20 cellular contexts compared by ENCODE assay signal in genomic region chr4:165763640-165764039, GRCh38.
"Had no signal": no experiment of that assay in that cellular context is flagged by ENCODE, and none has a peak within 500 bp of the region (broad histone marks: within the 10 kb centered on the region; RNA-seq: fewer than 3 reads in every experiment).

No MANE protein-coding gene starts in this region.

- H3K27me3 ChIP-seq: ascending aorta, foreskin keratinocyte, sigmoid colon had no signal

- DNase-seq: activated CD4-positive, alpha-beta T cell treated with anti-CD3 and anti-CD28 coated beads, Interleukin-2, amount 50 U/mL, for 48 hours; activated naive CD4-positive, alpha-beta T cell treated with anti-CD3 and anti-CD28 coated beads for 36 hours; activated naive CD8-positive, alpha-beta T cell treated with anti-CD3 and anti-CD28 coated beads, Interleukin-2, amount 50 U/mL, for 24 hours; activated T-cell treated with anti-CD3 and anti-CD28 coated beads, Interleukin-2, amount 50 U/mL, for 1 hour; head of caudate nucleus; left ventricle myocardium inferior; mesendoderm; nucleus accumbens; sigmoid colon; stimulated activated CD4-positive, alpha-beta T cell treated with anti-CD3 and anti-CD28 coated beads, Interleukin-1b, Interleukin-23, amount 100 ng/mL, for 48 hours; stimulated activated naive CD8-positive, alpha-beta T cell treated with anti-CD3 and anti-CD28 coated beads, Interleukin-15, amount 100 ng/mL, for 72 hours; T-helper 17 cell; WERI-Rb-1 had no signal

- ATAC-seq: activated naive CD8-positive, alpha-beta T cell treated with anti-CD3 and anti-CD28 coated beads, Interleukin-2, amount 50 U/mL, for 24 hours; esophagus mucosa; foreskin keratinocyte; stimulated activated naive CD8-positive, alpha-beta T cell treated with anti-CD3 and anti-CD28 coated beads, Interleukin-15, amount 100 ng/mL, for 72 hours; T-helper 17 cell had no signal

- H3K27ac ChIP-seq: ascending aorta, foreskin keratinocyte, left ventricle myocardium inferior, prostate gland, sigmoid colon, WERI-Rb-1 had no signal

- H3K4me3 ChIP-seq: ascending aorta, left ventricle myocardium inferior, prostate gland, sigmoid colon had no signal

- H3K9me3 ChIP-seq: ascending aorta, left ventricle myocardium inferior, prostate gland, sigmoid colon had no signal

- H3K9me3 Mint-ChIP-seq: activated naive CD4-positive, alpha-beta T cell treated with anti-CD3 and anti-CD28 coated beads for 36 hours; activated naive CD8-positive, alpha-beta T cell treated with anti-CD3 and anti-CD28 coated beads, Interleukin-2, amount 50 U/mL, for 24 hours; activated T-helper 2 cell treated with anti-CD3 and anti-CD28 coated beads, Interferon-gamma antibody, Interleukin-2, Interleukin-4, amounts not matched to agents 10 μg/mL and 5 μg/mL and 100 μg/mL, durations not matched to agents 14 hours and 24 hours and 36 hours; stimulated activated naive CD8-positive, alpha-beta T cell treated with anti-CD3 and anti-CD28 coated beads, Interleukin-15, amount 100 ng/mL, for 72 hours had no signal

- H3K4me1 Mint-ChIP-seq: activated naive CD8-positive, alpha-beta T cell treated with anti-CD3 and anti-CD28 coated beads, Interleukin-2, amount 50 U/mL, for 24 hours; stimulated activated naive CD8-positive, alpha-beta T cell treated with anti-CD3 and anti-CD28 coated beads, Interleukin-15, amount 100 ng/mL, for 72 hours; T-helper 17 cell had no signal

- FAIRE-seq: urothelium cell line had no signal

- H3K4me1 ChIP-seq: ascending aorta, foreskin keratinocyte, prostate gland, sigmoid colon had no signal

- H3K27ac Mint-ChIP-seq: activated naive CD4-positive, alpha-beta T cell treated with anti-CD3 and anti-CD28 coated beads for 36 hours; activated naive CD8-positive, alpha-beta T cell treated with anti-CD3 and anti-CD28 coated beads, Interleukin-2, amount 50 U/mL, for 24 hours; activated T-helper 2 cell treated with anti-CD3 and anti-CD28 coated beads, Interferon-gamma antibody, Interleukin-2, Interleukin-4, amounts not matched to agents 10 μg/mL and 5 μg/mL and 100 μg/mL, durations not matched to agents 14 hours and 24 hours and 36 hours; nephron; stimulated activated naive CD8-positive, alpha-beta T cell treated with anti-CD3 and anti-CD28 coated beads, Interleukin-15, amount 100 ng/mL, for 72 hours; T-helper 17 cell had no signal

- H3K36me3 ChIP-seq: ascending aorta, left ventricle myocardium inferior, prostate gland, sigmoid colon, WERI-Rb-1 had no signal

- H3K27me3 Mint-ChIP-seq: activated naive CD8-positive, alpha-beta T cell treated with anti-CD3 and anti-CD28 coated beads, Interleukin-2, amount 50 U/mL, for 24 hours; stimulated activated naive CD8-positive, alpha-beta T cell treated with anti-CD3 and anti-CD28 coated beads, Interleukin-15, amount 100 ng/mL, for 72 hours; T-helper 17 cell had no signal

- H3K4me3 Mint-ChIP-seq: activated naive CD4-positive, alpha-beta T cell treated with anti-CD3 and anti-CD28 coated beads for 36 hours; activated naive CD8-positive, alpha-beta T cell treated with anti-CD3 and anti-CD28 coated beads, Interleukin-2, amount 50 U/mL, for 24 hours; nephron; stimulated activated naive CD8-positive, alpha-beta T cell treated with anti-CD3 and anti-CD28 coated beads, Interleukin-15, amount 100 ng/mL, for 72 hours; T-helper 17 cell had no signal
